Comparison of ENCODE assay signal across 8 cellular contexts in the genomic region with DNA sequence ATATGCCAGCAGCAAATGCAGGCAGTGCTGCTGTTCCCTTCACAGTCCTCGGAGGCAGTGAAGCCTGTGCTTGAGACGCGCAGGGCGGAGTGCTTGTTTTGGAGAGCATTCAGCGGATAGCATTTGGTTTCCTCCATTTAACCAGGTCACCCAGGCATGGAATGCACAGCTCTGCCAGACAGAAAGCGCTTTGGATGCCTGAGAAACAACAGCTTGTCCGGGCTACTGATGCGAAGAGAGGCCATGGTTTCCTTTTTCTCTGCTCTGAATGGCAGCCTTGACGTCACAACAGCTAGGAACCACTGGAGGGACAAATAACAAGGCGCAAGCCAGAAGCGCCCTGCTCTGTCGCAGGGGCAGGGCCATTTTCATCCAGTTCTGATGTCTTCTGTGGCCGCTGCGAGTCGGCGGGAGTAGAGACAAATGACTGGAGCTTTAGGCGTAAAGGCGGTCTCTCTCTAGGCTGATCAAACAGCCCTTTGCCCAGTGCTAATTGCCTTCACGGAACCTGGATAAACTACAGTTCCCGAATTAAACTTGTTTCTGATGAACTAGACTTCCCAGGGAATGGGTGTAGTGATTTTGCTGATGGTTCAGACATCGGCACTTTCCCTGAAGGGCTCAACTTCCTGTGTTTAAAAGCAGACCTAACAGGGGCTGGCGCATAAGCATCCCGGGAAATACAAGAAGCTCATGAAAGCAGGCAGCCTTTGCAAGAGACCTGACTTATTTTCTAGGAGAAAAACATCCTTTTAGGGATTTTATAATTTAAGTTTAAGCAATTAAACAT.
DNase-seq lines count a peak whose midpoint lies in the region; ATAC-seq and TF ChIP-seq lines count a peak whose summit lies in the region.

No MANE protein-coding gene starts in this region.

- H3K27ac ChIP-seq in AG04450 (ENCODE audit: low read depth, low read length): peak overlapping the region; percentile 97
- peak overlapping the region; percentile 64 for H3K27ac ChIP-seq in upper lobe of right lung

- H3K27me3 ChIP-seq in AG04450 (ENCODE audit: control insufficient read depth, insufficient read depth, low read length) (no peaks in the 10 kb centered on the region), upper lobe of right lung (no peaks in the 10 kb centered on the region)

- CTCF ChIA-PET in AG04450 (lab: Charles Lee): interaction anchor here (1.1 to 2.6 kb wide), 4 partner anchors 18 to 119 kb away, joined by 4 to 17 read pairs (median 7); no protein-coding TSS in a partner anchor

- H3K36me3 ChIP-seq in mucosa of descending colon (ENCODE audit: low read depth) (no peaks in the 10 kb centered on the region), upper lobe of right lung (peaks cover 7% of the 10 kb centered on the region)

- TF ChIP-seq CTCF in AG04450 (IDR thresholded peaks at IDR 0.05; ENCODE audit: low read depth, low read length): no peak
- no peak for TF ChIP-seq CTCF in mucosa of descending colon (IDR thresholded peaks at IDR 0.05)
- peak; percentile 9 for TF ChIP-seq CTCF in upper lobe of right lung (IDR thresholded peaks at IDR 0.05)

- H3K9me3 ChIP-seq in AG04450 (ENCODE audit: control insufficient read depth, insufficient read depth, low read length) (no peaks in the 10 kb centered on the region; the same call in 1 of the 2 replicates), mucosa of descending colon (no peaks in the 10 kb centered on the region), upper lobe of right lung (no peaks in the 10 kb centered on the region)

- intact Hi-C loops in mucosa of descending colon (cut with DNase I, micrococcal nuclease) (no loop called here), upper lobe of right lung (cut with DNase I) (no loop called here)

- H3K4me1 ChIP-seq in mucosa of descending colon (ENCODE audit: low read depth) (peaks cover 65% of the 10 kb centered on the region), upper lobe of right lung (peaks cover 48% of the 10 kb centered on the region)

- H3K4me3 ChIP-seq in AG04450 (ENCODE audit: low read depth, low read length) (peak overlapping the region; percentile 37), mucosa of descending colon (no peak overlapping the region), upper lobe of right lung (no peak overlapping the region)

- peak; percentile 80 for DNase-seq in AG04450 (ENCODE audit: low read depth, low spot score)
- DNase-seq in NCI-H2107 treated with DMSO at 0.1 percent for 48 hours (lab: John Stamatoyannopoulos, UW; ENCODE audit: unreplicated experiment): peak; percentile 77
- peak; percentile 93 for DNase-seq in dedifferentiated amniotic fluid mesenchymal stem cell (ENCODE audit: extremely low spot score)
- peak in 2 of 3 donors; percentile 73 to 75 for DNase-seq in mucosa of descending colon
- DNase-seq in upper lobe of right lung: no peak

- peak; percentile 51 for ATAC-seq in mucosa of descending colon
- ATAC-seq in upper lobe of right lung: peak; percentile 71
- ATAC-seq in GM18870 (IDR thresholded peaks at IDR 0.05; ENCODE audit: unreplicated experiment): no peak
- no peak for ATAC-seq in HG03196 (IDR thresholded peaks at IDR 0.05; ENCODE audit: unreplicated experiment)
- ATAC-seq in GM19023 (IDR thresholded peaks at IDR 0.05; ENCODE audit: unreplicated experiment): no peak

- POLR2A ChIA-PET in AG04450 (lab: Yijun Ruan, JAX): interaction anchor here (0.9 to 2.8 kb wide), 6 partner anchors 9 to 188 kb away, joined by 3 to 28 read pairs (median 6); no protein-coding TSS in a partner anchor

Comparison
In these comparisons a context has a peak if more than half of its experiments do, and no peak if none do; other contexts are left out.
1. ATAC-seq: peak in mucosa of descending colon (single experiment) and upper lobe of right lung (single experiment); none in GM18870 (single experiment), HG03196 (single experiment) and GM19023 (single experiment).